Comparison of ENCODE assay signal across 14 cellular contexts in genomic region chr5:147336871-147337270, GRCh38.
"Had no signal": no experiment of that assay in that cellular context is flagged by ENCODE, and none has a peak within 500 bp of the region (broad histone marks: within the 10 kb centered on the region; RNA-seq: fewer than 3 reads in every experiment).

No MANE protein-coding gene starts in this region.

- DNase-seq: activated CD4-positive, alpha-beta T cell treated with anti-CD3 and anti-CD28 coated beads for 1 hour; activated CD4-positive, alpha-beta T cell treated with anti-CD3 and anti-CD28 coated beads, Interleukin-2, amount 50 U/mL, for 4 hours; activated naive CD4-positive, alpha-beta T cell; activated T-cell treated with anti-CD3 and anti-CD28 coated beads for 4 hours; endodermal cell; erythroblast; hypothalamus; immature natural killer cell; mesendoderm; natural killer cell; right lobe of liver; stimulated activated naive CD8-positive, alpha-beta T cell treated with anti-CD3 and anti-CD28 coated beads, Interleukin-15, Interleukin-2, amounts not matched to agents 100 U/mL and 50 U/mL, for 24 hours; T1000; transverse colon had no signal

- ATAC-seq: natural killer cell; right lobe of liver; stimulated activated naive CD8-positive, alpha-beta T cell treated with anti-CD3 and anti-CD28 coated beads, Interleukin-15, Interleukin-2, amounts not matched to agents 100 U/mL and 50 U/mL, for 24 hours had no signal
